14 cellular contexts compared by ENCODE assay signal in the genomic region with DNA sequence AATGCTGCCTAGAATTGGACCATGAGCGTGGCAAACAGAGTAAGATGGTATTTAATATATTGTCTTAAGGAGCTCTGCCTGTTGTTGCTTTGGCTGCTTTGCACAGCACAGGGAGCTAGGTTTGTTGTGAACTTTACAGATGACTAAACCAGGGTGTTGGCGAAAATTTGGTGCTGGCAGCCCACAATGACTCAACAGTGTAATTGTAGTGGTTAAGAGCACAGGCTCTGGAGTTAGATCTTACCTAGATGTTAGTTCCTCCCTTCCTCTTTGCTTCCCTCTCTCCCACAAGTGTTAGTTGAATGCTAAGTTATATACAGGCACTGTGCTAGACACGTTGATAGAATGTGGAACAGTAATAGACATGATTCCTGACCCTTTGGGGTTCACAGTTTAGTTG.
DNase-seq lines count a peak whose midpoint lies in the region; ATAC-seq and TF ChIP-seq lines count a peak whose summit lies in the region.
"Had no signal": no experiment of that assay in that cellular context is flagged by ENCODE, and none has a peak within 500 bp of the region (broad histone marks: within the 10 kb centered on the region; RNA-seq: fewer than 3 reads in every experiment).

No MANE protein-coding gene starts in this region.

- no peak overlapping the region for H3K4me3 ChIP-seq in epithelial cell of esophagus (ENCODE audit: low read length)
- H3K4me3 ChIP-seq: colonic mucosa, transverse colon had no signal

- TF ChIP-seq CTCF in epithelial cell of esophagus (IDR thresholded peaks at IDR 0.05; ENCODE audit: insufficient read depth, low read depth, low read length, missing control alignments): no peak

- DNase-seq in NCI-H460 (ENCODE audit: extremely low read depth, low read depth) (peak; percentile 14), epithelial cell of esophagus (ENCODE audit: low read depth) (peak; percentile 10), globus pallidus (ENCODE audit: low spot score) (no peak)
- DNase-seq: activated naive CD8-positive, alpha-beta T cell treated with anti-CD3 and anti-CD28 coated beads for 36 hours; Caco-2; colonic mucosa; H9; NCI-H187 treated with DMSO at 0.1 percent for 48 hours; transverse colon had no signal

- ATAC-seq in GM18520 (IDR thresholded peaks at IDR 0.05; ENCODE audit: unreplicated experiment): peak; percentile 86
- peak; percentile 69 for ATAC-seq in HG02588 (IDR thresholded peaks at IDR 0.05; ENCODE audit: unreplicated experiment)
- ATAC-seq in HG03521 (IDR thresholded peaks at IDR 0.05; ENCODE audit: unreplicated experiment): no peak
- ATAC-seq in activated CD4-positive, CD25-positive, alpha-beta regulatory T cell treated with anti-CD3 and anti-CD28 coated beads, Interleukin-2, amount 50 U/mL, for 24 hours: no peak
- no peak for ATAC-seq in GM21825 (IDR thresholded peaks at IDR 0.05; ENCODE audit: unreplicated experiment)

Comparison
In these comparisons a context has a peak if more than half of its experiments do, and no peak if none do; other contexts are left out.
1. ATAC-seq: peak in GM18520 (single experiment) and HG02588 (single experiment); none in HG03521 (single experiment), activated CD4-positive, CD25-positive, alpha-beta regulatory T cell treated with anti-CD3 and anti-CD28 coated beads, Interleukin-2, amount 50 U/mL, for 24 hours (0 of 2) and GM21825 (single experiment).